13 cellular contexts compared by ENCODE assay signal in genomic region chr1:33902486-33903209, GRCh38. TPM values are rescaled to one million over a fixed set of nuclear protein-coding genes. Genes with fewer than 3 reads are reported as not detected.
DNase-seq lines count a peak whose midpoint lies in the region; ATAC-seq and TF ChIP-seq lines count a peak whose summit lies in the region.
"Had no signal": no experiment of that assay in that cellular context is flagged by ENCODE, and none has a peak within 500 bp of the region (broad histone marks: within the 10 kb centered on the region; RNA-seq: fewer than 3 reads in every experiment).

No MANE protein-coding gene starts in this region.

- no peaks in the 10 kb centered on the region for H3K27me3 Mint-ChIP-seq in Calu3 (ENCODE audit: unreplicated experiment)

- no peak overlapping the region for H3K27ac ChIP-seq in brain microvascular endothelial cell
- H3K27ac ChIP-seq: esophagus muscularis mucosa had no signal

- H3K27ac Mint-ChIP-seq in Calu3 (ENCODE audit: unreplicated experiment): no peak overlapping the region
- H3K27ac Mint-ChIP-seq: CD8-positive, alpha-beta T cell; naive thymus-derived CD4-positive, alpha-beta T cell had no signal

- no peak for TF ChIP-seq CTCF in AG10803 (conservative IDR thresholded peaks at IDR 0.05; ENCODE audit: low read length)
- TF ChIP-seq CTCF in brain microvascular endothelial cell (IDR thresholded peaks at IDR 0.05; ENCODE audit: low read depth, low read length, missing control alignments): no peak
- TF ChIP-seq CTCF in Calu3 (IDR thresholded peaks at IDR 0.05; ENCODE audit: unreplicated experiment): no peak

- no peaks in the 10 kb centered on the region for H3K36me3 Mint-ChIP-seq in Calu3 (ENCODE audit: insufficient read depth, unreplicated experiment)
- H3K36me3 Mint-ChIP-seq: CD8-positive, alpha-beta T cell had no signal

- intact Hi-C loops in Calu3 (cut with micrococcal nuclease; ENCODE audit: unreplicated experiment): no loop called here

- ATAC-seq in GM19043 (IDR thresholded peaks at IDR 0.05; ENCODE audit: low read depth, unreplicated experiment): peak; percentile 63
- ATAC-seq in HG02943 (IDR thresholded peaks at IDR 0.05; ENCODE audit: low read depth, unreplicated experiment): peak; percentile 92
- ATAC-seq: CD8-positive, alpha-beta T cell; naive thymus-derived CD4-positive, alpha-beta T cell had no signal

- H3K4me1 Mint-ChIP-seq in Calu3 (ENCODE audit: low read depth, unreplicated experiment): no peaks in the 10 kb centered on the region

- peaks cover 15% of the 10 kb centered on the region for H3K9me3 Mint-ChIP-seq in Calu3 (ENCODE audit: low read depth, unreplicated experiment)
- H3K9me3 Mint-ChIP-seq: CD8-positive, alpha-beta T cell had no signal

- CTCF ChIA-PET in Calu3 (lab: Charles Lee): no interaction called here

- in situ Hi-C loops in brain microvascular endothelial cell (cut with HindIII; ENCODE audit: low pct_ligation_motif_present, low sequenced_read_pairs): no loop called here

- DNase-seq in AG10803 (ENCODE audit: low read depth): peak; percentile 55
- peak; percentile 3 for DNase-seq in RKO (ENCODE audit: low spot score)
- no peak for DNase-seq in amygdala (lab: John Stamatoyannopoulos, UW)
- DNase-seq in brain microvascular endothelial cell: no peak
- DNase-seq in Calu3: no peak
- DNase-seq in dermis blood vessel endothelial cell: no peak
- DNase-seq: activated gamma-delta T cell treated with Interleukin-2 at 50 U/mL for 16 hours; CD8-positive, alpha-beta T cell; naive thymus-derived CD4-positive, alpha-beta T cell; SHP77 treated with DMSO at 0.1 percent for 48 hours had no signal

- BruUV-seq in Calu3 (replicated peaks; lab: Mats Ljungman, UMichigan): no TSS peak

- H3K4me3 Mint-ChIP-seq in Calu3 (ENCODE audit: low read depth, unreplicated experiment): no peak overlapping the region
- H3K4me3 Mint-ChIP-seq: CD8-positive, alpha-beta T cell; naive thymus-derived CD4-positive, alpha-beta T cell had no signal

- H3K36me3 ChIP-seq in brain microvascular endothelial cell (replicated peaks): no peaks in the 10 kb centered on the region
- H3K36me3 ChIP-seq: esophagus muscularis mucosa had no signal

- H3K4me3 ChIP-seq in AG10803 (ENCODE audit: low read length) (no peak overlapping the region), brain microvascular endothelial cell (ENCODE audit: low read depth, low read length) (no peak overlapping the region)
- H3K4me3 ChIP-seq: esophagus muscularis mucosa had no signal

- H3K27me3 ChIP-seq in brain microvascular endothelial cell (replicated peaks): no peaks in the 10 kb centered on the region
- H3K27me3 ChIP-seq: esophagus muscularis mucosa had no signal

RNA-seq across cellular contexts. Expression of gene HMGB4, which starts 38.8 kb away (rescaled TPM):
- total RNA-seq in Calu3 (2022) (not detected in 2 replicates), dermis blood vessel endothelial cell (not detected in 2 replicates)
- total RNA-seq: CD8-positive, alpha-beta T cell; esophagus muscularis mucosa; naive thymus-derived CD4-positive, alpha-beta T cell had no signal

Comparison
In these comparisons a context has a peak if more than half of its experiments do, and no peak if none do; other contexts are left out.
1. DNase-seq: peak in AG10803 (single experiment) and RKO (single experiment); none in amygdala (0 of 56), brain microvascular endothelial cell (single experiment), Calu3 (single experiment) and dermis blood vessel endothelial cell (single experiment).